ENCODE assay signal across 8 cellular contexts in the genomic region with DNA sequence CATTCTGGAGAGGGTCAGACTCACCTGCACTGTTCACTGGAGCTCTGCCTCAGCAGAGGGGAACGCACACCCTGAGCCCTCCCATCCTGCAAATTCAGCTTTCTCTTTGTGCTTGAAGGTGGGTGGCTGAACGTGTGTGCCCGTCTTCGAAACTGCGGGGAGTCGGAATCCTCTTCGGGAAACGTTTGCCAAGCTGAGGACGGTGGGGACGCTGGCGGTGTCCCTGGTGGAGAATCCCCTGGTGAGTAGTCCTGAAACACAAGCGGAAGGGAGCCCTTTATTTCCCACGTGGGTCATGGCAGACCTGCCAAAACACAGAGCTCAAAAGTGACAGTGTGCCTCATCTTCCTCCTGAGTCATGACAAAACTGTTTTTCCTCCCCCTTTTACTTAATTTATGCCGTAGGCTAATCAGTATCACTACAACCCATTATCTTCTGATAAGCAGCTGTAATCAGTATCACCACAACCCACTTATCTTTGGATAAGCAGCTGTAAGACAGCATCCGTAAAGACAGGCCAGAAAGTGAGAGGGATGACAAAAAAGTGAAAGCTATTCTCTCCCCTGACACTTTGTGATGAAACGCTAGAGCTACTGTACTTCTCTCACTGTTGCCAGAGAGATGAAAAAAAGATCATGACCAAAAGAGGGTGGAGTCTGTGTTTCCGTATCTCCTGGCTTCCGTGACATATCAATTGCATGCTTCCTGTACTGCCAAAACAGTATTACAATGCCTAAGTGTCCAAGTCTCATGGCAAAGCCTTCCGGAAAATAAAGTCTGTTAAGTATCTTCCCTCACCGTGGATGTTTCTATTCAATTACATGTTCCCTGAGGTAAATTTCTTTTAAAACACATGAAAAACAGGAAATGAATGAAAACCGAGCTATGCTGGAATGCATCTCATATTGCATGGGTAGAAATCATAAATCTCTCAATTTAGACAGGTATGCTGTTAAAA.
A peak's percentile ranks its signal among the peaks of the same experiment; 100 is the strongest.
DNase-seq lines count a peak whose midpoint lies in the region; ATAC-seq and TF ChIP-seq lines count a peak whose summit lies in the region.

No MANE protein-coding gene starts in this region.

- peak in 2 of 4 donors; percentile 37 to 53 for TF ChIP-seq EP300 in upper lobe of left lung (IDR thresholded peaks at IDR 0.05)

- TF ChIP-seq CTCF in mucosa of descending colon (IDR thresholded peaks at IDR 0.05) (no peak), upper lobe of left lung (IDR thresholded peaks at IDR 0.05) (no peak)

- H3K4me3 ChIP-seq in SK-N-MC = peak overlapping the region; percentile 89
- H3K4me3 ChIP-seq in adipocyte (ENCODE audit: low read length) = peak overlapping the region; percentile 57
- H3K4me3 ChIP-seq in mucosa of descending colon = no peak overlapping the region
- H3K4me3 ChIP-seq in upper lobe of left lung = peak overlapping the region in 3 of 4 donors; percentile 27 to 37 (median 34)

- intact Hi-C loops in mucosa of descending colon (cut with DNase I, micrococcal nuclease) = no loop called here

- H3K4me1 ChIP-seq in adipocyte (ENCODE audit: control insufficient read depth, insufficient read depth, low read length) (peaks cover 26% of the 10 kb centered on the region), mucosa of descending colon (ENCODE audit: low read depth) (no peaks in the 10 kb centered on the region), upper lobe of left lung (peaks cover 0 to 6% (median 2%) of the 10 kb centered on the region in 4 donors)

- H3K9ac ChIP-seq in SK-N-MC (ENCODE audit: insufficient read length) (peak overlapping the region; percentile 77), adipocyte (ENCODE audit: low read length) (no peak overlapping the region)

- H3K27me3 ChIP-seq in adipocyte (replicated peaks; ENCODE audit: control insufficient read depth, insufficient read depth, low read length) = no peaks in the 10 kb centered on the region
- H3K27me3 ChIP-seq in upper lobe of left lung = no peaks in the 10 kb centered on the region

- H3K36me3 ChIP-seq in SK-N-MC (ENCODE audit: insufficient read depth, low read length) (peaks cover 17% of the 10 kb centered on the region; the same call in 1 of the 2 replicates), adipocyte (ENCODE audit: control insufficient read depth, insufficient read depth, low read length, severe bottlenecking) (peaks cover 11% of the 10 kb centered on the region), mucosa of descending colon (ENCODE audit: low read depth) (no peaks in the 10 kb centered on the region), upper lobe of left lung (no peaks in the 10 kb centered on the region)

- ATAC-seq in GM18498 (IDR thresholded peaks at IDR 0.05; ENCODE audit: unreplicated experiment) (peak; percentile 94), HG02642 (IDR thresholded peaks at IDR 0.05; ENCODE audit: poor library complexity, unreplicated experiment) (peak; percentile 85), mucosa of descending colon (peak; percentile 80), upper lobe of left lung (ENCODE audit: low FRiP score in 2 of 2) (peak; percentile 70 to 79)

- peak in 1 of 4 donors; percentile 19 for TF ChIP-seq POLR2A in upper lobe of left lung (IDR thresholded peaks at IDR 0.05)

- 51 to 56% methylated on average over 21 of the region's 21 CpGs for WGBS in upper lobe of left lung, 2 donors

- H3K9me3 ChIP-seq in SK-N-MC (ENCODE audit: low read depth, low read length) = no peaks in the 10 kb centered on the region
- no peaks in the 10 kb centered on the region for H3K9me3 ChIP-seq in adipocyte (ENCODE audit: control insufficient read depth, low read length)
- no peaks in the 10 kb centered on the region for H3K9me3 ChIP-seq in mucosa of descending colon
- H3K9me3 ChIP-seq in upper lobe of left lung = no peaks in the 10 kb centered on the region

- peak; percentile 99 for DNase-seq in SK-N-MC (ENCODE audit: low read depth, low spot score)
- no peak for DNase-seq in adipocyte (ENCODE audit: low read depth)
- no peak for DNase-seq in mucosa of descending colon
- DNase-seq in upper lobe of left lung = peak in 1 of 2 donors; percentile 34
- no peak for DNase-seq in NCI-H2171 treated with DMSO at 0.1 percent for 48 hours (lab: John Stamatoyannopoulos, UW)
- no peak for DNase-seq in NCI-H128 (lab: John Stamatoyannopoulos, UW; ENCODE audit: unreplicated experiment)

- H3K27ac ChIP-seq in SK-N-MC (peak overlapping the region; percentile 96), upper lobe of left lung (peak overlapping the region; percentile 51 to 72 (median 69))
